ENCODE assay signal across 8 cellular contexts in genomic region chr22:20980938-20981722, GRCh38. TPM values are rescaled to one million over a fixed set of nuclear protein-coding genes. Genes with fewer than 3 reads are reported as not detected.
DNase-seq lines count a peak whose midpoint lies in the region; ATAC-seq, FAIRE-seq and TF ChIP-seq lines count a peak whose summit lies in the region.

No MANE protein-coding gene starts in this region.

- peak overlapping the region; percentile 97 for H3K4me3 Mint-ChIP-seq in Calu3 (ENCODE audit: low read depth, unreplicated experiment)
- peak overlapping the region; percentile 100 for H3K4me3 Mint-ChIP-seq in osteocyte (ENCODE audit: unreplicated experiment)

- H3K36me3 ChIP-seq in PC-3 (ENCODE audit: low read depth, low read length), result no peaks in the 10 kb centered on the region; the same call in 1 of the 2 replicates
- peaks cover 0 to 8% of the 10 kb centered on the region in 2 experiments for H3K36me3 ChIP-seq in endothelial cell of umbilical vein (ENCODE audit: control insufficient read depth in 2 of 2, extremely low read depth in 1 of 2, insufficient read depth in 2 of 2, low read length in 2 of 2)

- CTCF ChIA-PET in Calu3 (lab: Charles Lee), result interaction anchor here (1.4 to 2.0 kb wide), 3 partner anchors 24 to 95 kb away, joined by 7 to 16 read pairs (median 11); no protein-coding TSS in a partner anchor
- CTCF ChIA-PET in PC-3 (lab: Charles Lee), result no interaction called here
- CTCF ChIA-PET in endothelial cell of umbilical vein (lab: Charles Lee), result interaction anchor here (1.1 to 2.5 kb wide), 6 partner anchors 8 to 96 kb away, joined by 3 to 31 read pairs (median 14); partner anchors contain the start of gene THAP7

- H3K9me3 ChIP-seq in PC-3 (ENCODE audit: low read length) (no peaks in the 10 kb centered on the region), endothelial cell of umbilical vein (replicated peaks; ENCODE audit: control insufficient read depth, insufficient read depth, low read length) (peaks cover 5% of the 10 kb centered on the region)

- peak overlapping the region; percentile 66 for H3K27ac Mint-ChIP-seq in Calu3 (ENCODE audit: unreplicated experiment)
- H3K27ac Mint-ChIP-seq in osteocyte (ENCODE audit: unreplicated experiment), result peak overlapping the region; percentile 92

- H3K36me3 Mint-ChIP-seq in Calu3 (ENCODE audit: insufficient read depth, unreplicated experiment), result peaks cover 25% of the 10 kb centered on the region
- H3K36me3 Mint-ChIP-seq in osteocyte (ENCODE audit: unreplicated experiment), result peaks cover 5% of the 10 kb centered on the region

- H3K9me1 ChIP-seq in endothelial cell of umbilical vein (replicated peaks; ENCODE audit: control insufficient read depth, extremely low read depth, insufficient read depth, low read length), result no peaks in the 10 kb centered on the region

- intact Hi-C loops in Calu3 (cut with micrococcal nuclease; ENCODE audit: unreplicated experiment), result no loop called here
- intact Hi-C loops in PC-3 (cut with micrococcal nuclease), result no loop called here
- intact Hi-C loops in endothelial cell of umbilical vein (cut with micrococcal nuclease), result no loop called here

- no peaks in the 10 kb centered on the region for H3K9me2 ChIP-seq in PC-3 (replicated peaks; ENCODE audit: low read length)

- TF ChIP-seq CTCF in Calu3 (IDR thresholded peaks at IDR 0.05; ENCODE audit: unreplicated experiment), result no peak
- TF ChIP-seq CTCF in PC-3 (conservative IDR thresholded peaks at IDR 0.05; ENCODE audit: low read depth, low read length), result no peak
- no peak for TF ChIP-seq CTCF in endothelial cell of umbilical vein (IDR thresholded peaks at IDR 0.05; ENCODE audit: extremely low read depth in 1 of 2, insufficient read depth in 1 of 2, low read depth in 1 of 2, low read length in 2 of 2)
- TF ChIP-seq CTCF in osteocyte (IDR thresholded peaks at IDR 0.05), result no peak

- DNase-seq in Calu3, result no peak
- DNase-seq in PC-3, result no peak
- DNase-seq in endothelial cell of umbilical vein (ENCODE audit: low read depth, low spot score), result no peak
- DNase-seq in osteocyte (ENCODE audit: extremely low spot score, unreplicated experiment), result no peak
- DNase-seq in activated CD8-positive, alpha-beta memory T cell treated with anti-CD3 and anti-CD28 coated beads, Interleukin-2, amount 50 U/mL, for 48 hours, result no peak
- no peak for DNase-seq in HuH-7 (ENCODE audit: low spot score)
- no peak for DNase-seq in NCI-H82 treated with DMSO at 0.1 percent for 48 hours (lab: John Stamatoyannopoulos, UW; ENCODE audit: unreplicated experiment)
- no peak for DNase-seq in HUDEP-2 (lab: John Stamatoyannopoulos, UW; ENCODE audit: unreplicated experiment in 76 of 76)

- H3K79me2 ChIP-seq in PC-3 (ENCODE audit: low read length) (peaks cover 16% of the 10 kb centered on the region), endothelial cell of umbilical vein (ENCODE audit: control insufficient read depth, insufficient read depth, low read length) (peaks cover 17% of the 10 kb centered on the region)

- peak overlapping the region; percentile 89 for H2AFZ ChIP-seq in PC-3 (ENCODE audit: low read length)
- H2AFZ ChIP-seq in endothelial cell of umbilical vein (ENCODE audit: low read depth, low read length), result peak overlapping the region; percentile 92

- peaks cover 13% of the 10 kb centered on the region for H3K4me1 ChIP-seq in PC-3 (ENCODE audit: insufficient read depth, low read length)
- peaks cover 17% of the 10 kb centered on the region for H3K4me1 ChIP-seq in endothelial cell of umbilical vein (ENCODE audit: control insufficient read depth, extremely low read depth, insufficient read depth, low read length)

- H3K4me2 ChIP-seq in PC-3 (ENCODE audit: low read length) (peak overlapping the region; percentile 99), endothelial cell of umbilical vein (ENCODE audit: insufficient read depth, low read length) (peak overlapping the region; percentile 78)

- TF ChIP-seq POLR2A in endothelial cell of umbilical vein (IDR thresholded peaks at IDR 0.05; ENCODE audit: low read depth, low read length), result no peak

- BruUV-seq in Calu3 (replicated peaks; lab: Mats Ljungman, UMichigan) (no TSS peak), PC-3 (replicated peaks; lab: Mats Ljungman, UMichigan) (TSS peak; percentile 79), endothelial cell of umbilical vein (replicated peaks; lab: Mats Ljungman, UMichigan) (no TSS peak)

- dilution Hi-C loops in endothelial cell of umbilical vein (cut with MboI; ENCODE audit: extremely low pct_ligation_motif_present, low sequenced_read_pairs), result no loop called here

- H3K27me3 Mint-ChIP-seq in Calu3 (ENCODE audit: unreplicated experiment) (peaks cover 11% of the 10 kb centered on the region), osteocyte (ENCODE audit: unreplicated experiment) (no peaks in the 10 kb centered on the region)

- H3F3A ChIP-seq in PC-3 (ENCODE audit: low read length, unreplicated experiment), result no peaks in the 10 kb centered on the region

- peaks cover 5% of the 10 kb centered on the region for H3K9me3 Mint-ChIP-seq in Calu3 (ENCODE audit: low read depth, unreplicated experiment)
- H3K9me3 Mint-ChIP-seq in osteocyte (ENCODE audit: unreplicated experiment), result peaks cover 7% of the 10 kb centered on the region

- ATAC-seq in PC-3, result no peak

- H3K4me1 Mint-ChIP-seq in Calu3 (ENCODE audit: low read depth, unreplicated experiment) (no peaks in the 10 kb centered on the region), osteocyte (ENCODE audit: unreplicated experiment) (peaks cover 28% of the 10 kb centered on the region)

- H3K27ac ChIP-seq in PC-3 (ENCODE audit: low read length) (peak overlapping the region; percentile 47; the same call in 1 of the 2 replicates), endothelial cell of umbilical vein (ENCODE audit: insufficient read depth, low read depth, low read length) (peak overlapping the region; percentile 62)

- H3K9ac ChIP-seq in PC-3 (ENCODE audit: low read length) (peak overlapping the region; percentile 88), endothelial cell of umbilical vein (replicated peaks; ENCODE audit: extremely low read depth, insufficient read depth, low read length) (peak overlapping the region; percentile 70)

- H3K27me3 ChIP-seq in PC-3 (ENCODE audit: low read length) (no peaks in the 10 kb centered on the region), endothelial cell of umbilical vein (ENCODE audit: control insufficient read depth in 2 of 2, insufficient read depth in 2 of 2, low read length in 2 of 2) (no peaks in the 10 kb centered on the region)

- peak; percentile 4 for FAIRE-seq in endothelial cell of umbilical vein (lab: Jason Lieb, UNC)

- H3K4me3 ChIP-seq in PC-3 (ENCODE audit: low read length) (peak overlapping the region; percentile 80), endothelial cell of umbilical vein (replicated peaks in 1 of 3; ENCODE audit: insufficient read depth in 1 of 3, low read depth in 1 of 3, low read length in 3 of 3) (peak overlapping the region; percentile 30 to 92 (median 65))

- POLR2A ChIA-PET in PC-3 (lab: Charles Lee; ENCODE audit: unreplicated experiment), result no interaction called here
- POLR2A ChIA-PET in endothelial cell of umbilical vein (lab: Charles Lee), result interaction anchor here (1.0 to 1.5 kb wide), 3 partner anchors 9 to 64 kb away, joined by 3 to 6 read pairs (median 5); partner anchors contain the start of gene CRKL

- H4K20me1 ChIP-seq in PC-3 (ENCODE audit: low read length), result no peaks in the 10 kb centered on the region
- H4K20me1 ChIP-seq in endothelial cell of umbilical vein (replicated peaks; ENCODE audit: control insufficient read depth, extremely low read depth, insufficient read depth, low read length), result no peaks in the 10 kb centered on the region

RNA-seq across cellular contexts. Expression of gene LZTR1, which starts 1.0 kb away (rescaled TPM):
- 49.3 and 55.4 TPM in 2 replicates for total RNA-seq in Calu3 (2022)
- 41.0 and 49.3 TPM in 2 replicates for total RNA-seq in PC-3 (2014; rRNA removed)
- total RNA-seq in endothelial cell of umbilical vein, result 60.1 and 86.8 TPM in 2 replicates
- polyA plus RNA-seq in endothelial cell of umbilical vein, result 56.6 and 60.7 TPM in 2 replicates
- polyA plus RNA-seq in endothelial cell of umbilical vein (2011; cell fraction: cytosol; rRNA removed), result 32.0 and 33.6 TPM in 2 replicates
- polyA plus RNA-seq in endothelial cell of umbilical vein (2011; cell fraction: nucleus; rRNA removed), result 361 and 407 TPM in 2 replicates
- 42.2 and 53.4 TPM in 2 replicates for polyA plus RNA-seq in endothelial cell of umbilical vein (2012)
- polyA minus RNA-seq in endothelial cell of umbilical vein, result 84.9 and 108 TPM in 2 replicates
- polyA minus RNA-seq in endothelial cell of umbilical vein (2011; cell fraction: cytosol; rRNA and poly(A)+ RNA removed), result 10.4 TPM
- polyA minus RNA-seq in endothelial cell of umbilical vein (2011; cell fraction: nucleus; rRNA and poly(A)+ RNA removed), result 64.3 and 102 TPM in 2 replicates
- 89.4 and 91.5 TPM in 2 replicates for total RNA-seq in osteocyte

RNA-seq across cellular contexts. Expression of gene AIFM3, which starts 14.1 kb away (rescaled TPM):
- total RNA-seq in Calu3 (2022) (3.1 and 4.2 TPM in 2 replicates), PC-3 (2014; rRNA removed) (0.98 and 1.5 TPM in 2 replicates), endothelial cell of umbilical vein (not detected in 2 replicates), osteocyte (0.65 and 0.99 TPM in 2 replicates)
- polyA plus RNA-seq in endothelial cell of umbilical vein, result 0.11 and 0.15 TPM in 2 replicates
- polyA plus RNA-seq in endothelial cell of umbilical vein (2011; cell fraction: cytosol; rRNA removed), result 0.08 TPM in 2 replicates
- polyA plus RNA-seq in endothelial cell of umbilical vein (2011; cell fraction: nucleus; rRNA removed), result 0.49 and 0.70 TPM in 2 replicates
- 0.32 and 0.42 TPM in 2 replicates for polyA plus RNA-seq in endothelial cell of umbilical vein (2012)
- polyA minus RNA-seq in endothelial cell of umbilical vein, result not detected in 2 replicates
- polyA minus RNA-seq in endothelial cell of umbilical vein (2011; cell fraction: cytosol; rRNA and poly(A)+ RNA removed), result not detected
- not detected in 2 replicates for polyA minus RNA-seq in endothelial cell of umbilical vein (2011; cell fraction: nucleus; rRNA and poly(A)+ RNA removed)

RNA-seq across cellular contexts. Expression of gene THAP7, which starts 20.8 kb away (rescaled TPM):
- total RNA-seq in Calu3 (2022) (24.5 and 25.3 TPM in 2 replicates), PC-3 (2014; rRNA removed) (43.0 and 44.3 TPM in 2 replicates), endothelial cell of umbilical vein (13.5 and 14.9 TPM in 2 replicates), osteocyte (24.8 and 27.0 TPM in 2 replicates)
- 24.4 and 33.0 TPM in 2 replicates for polyA plus RNA-seq in endothelial cell of umbilical vein
- 12.7 and 18.7 TPM in 2 replicates for polyA plus RNA-seq in endothelial cell of umbilical vein (2011; cell fraction: cytosol; rRNA removed)
- polyA plus RNA-seq in endothelial cell of umbilical vein (2011; cell fraction: nucleus; rRNA removed), result 25.1 and 27.2 TPM in 2 replicates
- 8.0 and 11.0 TPM in 2 replicates for polyA plus RNA-seq in endothelial cell of umbilical vein (2012)
- 12.4 and 13.0 TPM in 2 replicates for polyA minus RNA-seq in endothelial cell of umbilical vein
- 18.0 TPM for polyA minus RNA-seq in endothelial cell of umbilical vein (2011; cell fraction: cytosol; rRNA and poly(A)+ RNA removed)
- 14.9 and 21.5 TPM in 2 replicates for polyA minus RNA-seq in endothelial cell of umbilical vein (2011; cell fraction: nucleus; rRNA and poly(A)+ RNA removed)

RNA-seq across cellular contexts. Expression of gene P2RX6, which starts 33.8 kb away (rescaled TPM):
- 0.26 and 0.42 TPM in 2 replicates for total RNA-seq in Calu3 (2022)
- 1.1 TPM in 1 of 2 replicates, not detected in the other for total RNA-seq in PC-3 (2014; rRNA removed)
- total RNA-seq in endothelial cell of umbilical vein, result not detected in 2 replicates
- 0.06 TPM in 1 of 2 replicates, not detected in the other for polyA plus RNA-seq in endothelial cell of umbilical vein
- polyA plus RNA-seq in endothelial cell of umbilical vein (2011; cell fraction: cytosol; rRNA removed), result 0.04 TPM in 1 of 2 replicates, not detected in the other
- polyA plus RNA-seq in endothelial cell of umbilical vein (2011; cell fraction: nucleus; rRNA removed), result 0.20 and 0.21 TPM in 2 replicates
- 0.07 TPM in 1 of 2 replicates, not detected in the other for polyA plus RNA-seq in endothelial cell of umbilical vein (2012)
- polyA minus RNA-seq in endothelial cell of umbilical vein, result 0.19 and 0.28 TPM in 2 replicates
- polyA minus RNA-seq in endothelial cell of umbilical vein (2011; cell fraction: cytosol; rRNA and poly(A)+ RNA removed), result 1.0 TPM
- polyA minus RNA-seq in endothelial cell of umbilical vein (2011; cell fraction: nucleus; rRNA and poly(A)+ RNA removed), result not detected in 2 replicates
- total RNA-seq in osteocyte, result 2.6 and 3.5 TPM in 2 replicates

RNA-seq across cellular contexts. Expression of gene SLC7A4, which starts 51.2 kb away (rescaled TPM):
- 0.14 TPM in 1 of 2 replicates, not detected in the other for total RNA-seq in Calu3 (2022)
- not detected in 2 replicates for total RNA-seq in PC-3 (2014; rRNA removed)
- total RNA-seq in endothelial cell of umbilical vein, result not detected in 2 replicates
- not detected in 2 replicates for polyA plus RNA-seq in endothelial cell of umbilical vein
- polyA plus RNA-seq in endothelial cell of umbilical vein (2011; cell fraction: cytosol; rRNA removed), result not detected in 2 replicates
- polyA plus RNA-seq in endothelial cell of umbilical vein (2011; cell fraction: nucleus; rRNA removed), result not detected in 2 replicates
- polyA plus RNA-seq in endothelial cell of umbilical vein (2012), result not detected in 2 replicates
- not detected in 2 replicates for polyA minus RNA-seq in endothelial cell of umbilical vein
- not detected for polyA minus RNA-seq in endothelial cell of umbilical vein (2011; cell fraction: cytosol; rRNA and poly(A)+ RNA removed)
- not detected in 2 replicates for polyA minus RNA-seq in endothelial cell of umbilical vein (2011; cell fraction: nucleus; rRNA and poly(A)+ RNA removed)
- total RNA-seq in osteocyte, result not detected in 2 replicates
